13 cellular contexts compared by ENCODE assay signal in the genomic region with DNA sequence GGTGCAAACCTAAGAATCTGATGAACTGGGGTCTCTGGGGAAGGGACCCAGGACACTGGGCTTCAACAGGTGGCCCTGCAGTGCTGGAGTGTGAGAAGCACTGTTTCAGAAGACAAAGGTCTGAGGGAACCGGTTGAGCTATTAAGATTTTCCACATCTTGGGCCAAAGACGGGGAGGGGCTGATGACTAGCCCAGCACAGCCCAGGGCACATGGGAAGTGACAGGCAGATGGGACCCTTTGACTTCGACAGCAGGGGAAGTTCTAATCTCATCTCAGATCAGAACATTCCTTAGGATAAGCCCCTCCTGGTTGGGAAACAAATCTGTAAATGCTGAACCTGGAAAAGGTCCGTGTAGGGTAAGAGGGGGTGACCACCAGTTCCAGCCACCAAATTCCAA.
DNase-seq lines count a peak whose midpoint lies in the region; ATAC-seq, FAIRE-seq and TF ChIP-seq lines count a peak whose summit lies in the region.
"Had no signal": no experiment of that assay in that cellular context is flagged by ENCODE, and none has a peak within 500 bp of the region (broad histone marks: within the 10 kb centered on the region; RNA-seq: fewer than 3 reads in every experiment).

No MANE protein-coding gene starts in this region.

- no peak overlapping the region for H2BK5ac ChIP-seq in mesenchymal stem cell (ENCODE audit: low read depth, low read length, poor library complexity, severe bottlenecking)

- no TSS peak for BruUV-seq in GM12878 (replicated peaks; lab: Mats Ljungman, UMichigan)

- SMC1A ChIA-PET in GM12878 (lab: Charles Lee; ENCODE audit: uncharacterized antibody, unreplicated experiment): interaction anchor here (0.8 to 21.1 kb wide), 6 partner anchors 12 to 60 kb away, joined by 4 to 535 read pairs (median 5); a partner anchor contains a TSS

- CTCF ChIA-PET in GM12878 (lab: Yijun Ruan, JAX): interaction anchor here (1.0 to 11.6 kb wide), 2 partner anchors 47 to 61 kb away, joined by 4 to 197 read pairs; a partner anchor contains a TSS

- RAD21 ChIA-PET in GM12878 (lab: Charles Lee; ENCODE audit: unreplicated experiment): interaction anchor here (1.0 to 11.0 kb wide), 3 partner anchors 30 to 59 kb away, joined by 3 to 408 read pairs (median 3); a partner anchor contains a TSS

- H3K4me3 ChIP-seq in heart left ventricle (no peak overlapping the region), GM12878 (no peak overlapping the region), mesenchymal stem cell (ENCODE audit: insufficient read depth in 1 of 2, low read depth in 1 of 2, low read length in 2 of 2) (no peak overlapping the region), uterus (no peak overlapping the region), foreskin fibroblast (ENCODE audit: low read depth in 1 of 2, low read length in 2 of 2) (no peak overlapping the region)
- H3K4me3 ChIP-seq: ovary had no signal

- H4K91ac ChIP-seq in mesenchymal stem cell (ENCODE audit: low read length): no peak overlapping the region

- H3K36me3 ChIP-seq in heart left ventricle: no peaks in the 10 kb centered on the region
- peaks cover 0 to 5% of the 10 kb centered on the region in 2 experiments; a peak in 3 of 4 replicates for H3K36me3 ChIP-seq in GM12878 (ENCODE audit: control insufficient read depth in 2 of 2, insufficient read depth in 2 of 2, low read length in 1 of 2)
- H3K36me3 ChIP-seq in mesenchymal stem cell (ENCODE audit: control insufficient read depth in 1 of 2, insufficient read depth in 2 of 2, low read depth in 1 of 2, low read length in 2 of 2): no peaks in the 10 kb centered on the region
- no peaks in the 10 kb centered on the region for H3K36me3 ChIP-seq in uterus
- H3K36me3 ChIP-seq: ovary had no signal

- no peak overlapping the region for H3K14ac ChIP-seq in mesenchymal stem cell (ENCODE audit: low read length in 2 of 2)

- no peak overlapping the region for H2BK15ac ChIP-seq in mesenchymal stem cell (ENCODE audit: low read depth, poor library complexity, severe bottlenecking)

- peaks cover 55% of the 10 kb centered on the region for H3K79me1 ChIP-seq in mesenchymal stem cell (replicated peaks; ENCODE audit: low read length, poor library complexity, severe bottlenecking)

- H3K79me2 ChIP-seq in GM12878 (ENCODE audit: control insufficient read depth, insufficient read depth, low read length): peaks cover 100% of the 10 kb centered on the region

- POLR2A ChIA-PET in GM12878 (lab: Charles Lee): interaction anchor here (0.9 to 12.1 kb wide), 4 partner anchors 9 to 60 kb away, joined by 3 to 271 read pairs (median 4); a partner anchor contains a TSS

- H3K27me3 ChIP-seq in heart left ventricle (no peaks in the 10 kb centered on the region), GM12878 (replicated peaks in 1 of 2; ENCODE audit: control insufficient read depth in 2 of 2, insufficient read depth in 2 of 2, low read length in 1 of 2) (no peaks in the 10 kb centered on the region), mesenchymal stem cell (ENCODE audit: control insufficient read depth in 1 of 2, insufficient read depth in 1 of 2, low read length in 2 of 2) (no peaks in the 10 kb centered on the region), uterus (no peaks in the 10 kb centered on the region)
- H3K27me3 ChIP-seq: ovary had no signal

- TF ChIP-seq POLR2A in heart left ventricle (IDR thresholded peaks at IDR 0.05): no peak
- TF ChIP-seq POLR2A in GM12878 (IDR thresholded peaks at IDR 0.05; ENCODE audit: low read depth, low read length): no peak
- TF ChIP-seq POLR2A in uterus (IDR thresholded peaks at IDR 0.05): no peak

- peak overlapping the region; percentile 62 for H2AK5ac ChIP-seq in mesenchymal stem cell (ENCODE audit: low read length, severe bottlenecking)

- H4K8ac ChIP-seq in mesenchymal stem cell (ENCODE audit: low read length): no peak overlapping the region

- H4K20me1 ChIP-seq in GM12878 (ENCODE audit: control insufficient read depth, insufficient read depth): no peaks in the 10 kb centered on the region

- intact Hi-C loops in heart left ventricle (cut with DNase I) (loop anchor here in 8 of 10 donors (5.0 to 10.0 kb wide), 4 partner anchors 35 to 65 kb away; no protein-coding TSS in a partner anchor), Right ventricle myocardium superior (cut with DNase I) (no loop called here), GM12878 (cut with micrococcal nuclease; ENCODE audit: unreplicated experiment) (no loop called here), uterus (cut with DNase I; ENCODE audit: low total_unique reads) (no loop called here)

- FAIRE-seq in GM12878 (lab: Jason Lieb, UNC): no peak

- H3K9me3 ChIP-seq in heart left ventricle (no peaks in the 10 kb centered on the region), GM12878 (replicated peaks; ENCODE audit: control insufficient read depth, insufficient read depth, low read length) (no peaks in the 10 kb centered on the region), mesenchymal stem cell (ENCODE audit: control insufficient read depth, low read length) (no peaks in the 10 kb centered on the region), uterus (no peaks in the 10 kb centered on the region)
- H3K9me3 ChIP-seq: ovary had no signal

- H2AFZ ChIP-seq in GM12878 (ENCODE audit: control insufficient read depth, low read depth, low read length): no peak overlapping the region
- H2AFZ ChIP-seq in mesenchymal stem cell (ENCODE audit: low read depth, low read length): no peak overlapping the region

- no peak for TF ChIP-seq RAD21 in GM12878 (IDR thresholded peaks at IDR 0.05; ENCODE audit: insufficient read depth, low read depth, low read length)

- H3K4me1 ChIP-seq in heart left ventricle: peaks cover 27 to 100% (median 97%) of the 10 kb centered on the region in 12 donors
- peaks cover 82% of the 10 kb centered on the region for H3K4me1 ChIP-seq in GM12878 (ENCODE audit: control insufficient read depth, insufficient read depth, low read length)
- peaks cover 47% of the 10 kb centered on the region for H3K4me1 ChIP-seq in mesenchymal stem cell (ENCODE audit: control insufficient read depth, insufficient read depth, low read depth, low read length)
- peaks cover 31 to 49% of the 10 kb centered on the region in 2 donors for H3K4me1 ChIP-seq in uterus

- DNase-seq in heart left ventricle: peak in 3 of 5 donors; percentile 54 to 64 (median 63)
- DNase-seq in Right ventricle myocardium superior: no peak
- no peak for DNase-seq in GM12878 (ENCODE audit: low read depth, low spot score)
- DNase-seq in mesenchymal stem cell: no peak
- peak in 1 of 2 donors; percentile 41 for DNase-seq in uterus
- no peak for DNase-seq in foreskin fibroblast
- DNase-seq in NCI-H526 treated with DMSO at 0.1 percent for 48 hours (lab: John Stamatoyannopoulos, UW): no peak
- no peak for DNase-seq in NCI-H187 (lab: John Stamatoyannopoulos, UW)
- DNase-seq: GOT3, kidney glomerular epithelial cell, NCI-H1105 treated with DMSO at 0.1 percent for 48 hours, NCI-H774, ovary had no signal

- peak overlapping the region in 1 of 2 experiments; percentile 44 for H2BK12ac ChIP-seq in mesenchymal stem cell (ENCODE audit: low read length in 2 of 2)

- H3K18ac ChIP-seq in mesenchymal stem cell (ENCODE audit: low read depth in 1 of 2, low read length in 2 of 2): peak overlapping the region in 1 of 2 experiments; percentile 9

- TF ChIP-seq EP300 in GM12878 (IDR thresholded peaks at IDR 0.05; ENCODE audit: borderline replicate concordance in 1 of 2, control insufficient read depth in 1 of 2, low read depth in 2 of 2, low read length in 2 of 2): no peak

- in situ Hi-C loops in GM12878 (cut with MboI): no loop called here

- H3K4ac ChIP-seq in mesenchymal stem cell (ENCODE audit: low read depth in 1 of 2, low read length in 2 of 2): no peak overlapping the region

- H3K9ac ChIP-seq in GM12878 (ENCODE audit: control insufficient read depth, insufficient read depth, low read length): no peak overlapping the region
- no peak overlapping the region for H3K9ac ChIP-seq in mesenchymal stem cell (ENCODE audit: low read length)

- no peak for TF ChIP-seq CTCF in heart left ventricle (IDR thresholded peaks at IDR 0.05)
- TF ChIP-seq CTCF in GM12878 (IDR thresholded peaks at IDR 0.05 in 2 of 3, conservative IDR thresholded peaks at IDR 0.05 in 1 of 3; ENCODE audit: control insufficient read depth in 2 of 3, extremely low read depth in 1 of 3, insufficient read depth in 1 of 3, low read depth in 3 of 3, low read length in 3 of 3): no peak
- no peak for TF ChIP-seq CTCF in uterus (IDR thresholded peaks at IDR 0.05)
- TF ChIP-seq CTCF in foreskin fibroblast (IDR thresholded peaks at IDR 0.05; ENCODE audit: low read depth, low read length): no peak

- 41 to 51% (median 49%) methylated on average over 4 of the region's 4 CpGs for whole genome bisulfite sequencing in heart left ventricle, 4 donors
- 17% methylated on average over 4 of the region's 4 CpGs for WGBS in GM12878 (ENCODE audit: insufficient coverage, insufficient replicate concordance, low lambda C conversion rate, missing lambda C conversion rate)
- 67% methylated on average over 4 of the region's 4 CpGs for WGBS in mesenchymal stem cell

- ATAC-seq in heart left ventricle (peak; percentile 6 to 43 (median 40)), Right ventricle myocardium superior (ENCODE audit: poor library complexity) (no peak), GM12878 (no peak)

- no peak overlapping the region for H2BK120ac ChIP-seq in mesenchymal stem cell (ENCODE audit: low read depth, low read length)

- H3K27ac ChIP-seq in heart left ventricle (peak overlapping the region; percentile 41 to 94 (median 86)), GM12878 (ENCODE audit: control insufficient read depth, insufficient read depth) (peak overlapping the region; percentile 33), mesenchymal stem cell (ENCODE audit: low read length, poor library complexity, severe bottlenecking) (no peak overlapping the region), uterus (peak overlapping the region; percentile 48 to 97)
- H3K27ac ChIP-seq: ovary had no signal

- no peak overlapping the region for H3K23ac ChIP-seq in mesenchymal stem cell (ENCODE audit: low read length in 2 of 2)

- H3K4me2 ChIP-seq in GM12878 (ENCODE audit: control insufficient read depth, insufficient read depth): peak overlapping the region; percentile 9
- no peak overlapping the region for H3K4me2 ChIP-seq in mesenchymal stem cell (ENCODE audit: low read length, poor library complexity, severe bottlenecking)

TF ChIP-seq in GM12878, 131 proteins besides CTCF, POLR2A, EP300 and RAD21 (continues in another document):
- TF ChIP-seq ASH2L (IDR thresholded peaks at IDR 0.05; ENCODE audit: borderline replicate concordance, low read depth): no peak

Comparison
In these comparisons a context has a peak if more than half of its experiments do, and no peak if none do; other contexts are left out.
1. ATAC-seq: peak in heart left ventricle (4 of 4); none in Right ventricle myocardium superior (single experiment) and GM12878 (single experiment).
2. DNase-seq: peak in heart left ventricle (3 of 5); none in Right ventricle myocardium superior (single experiment), GM12878 (single experiment), mesenchymal stem cell (single experiment), foreskin fibroblast (0 of 2), NCI-H526 treated with DMSO at 0.1 percent for 48 hours (single experiment) and NCI-H187 (0 of 2).
3. intact Hi-C loops: an anchor here in heart left ventricle (5.0 to 10.0 kb wide); none called in Right ventricle myocardium superior, GM12878 and uterus.